ENCODE assay signal across 21 cellular contexts in genomic region chr17:46794318-46794717, GRCh38. TPM values are rescaled to one million over a fixed set of nuclear protein-coding genes. Genes with fewer than 3 reads are reported as not detected.
"Had no signal": no experiment of that assay in that cellular context is flagged by ENCODE, and none has a peak within 500 bp of the region (broad histone marks: within the 10 kb centered on the region; RNA-seq: fewer than 3 reads in every experiment).

No MANE protein-coding gene starts in this region.

- H2AFZ ChIP-seq: hepatocyte had no signal

- H3K4me2 ChIP-seq: hepatocyte had no signal

- H3K9me3 Mint-ChIP-seq: natural killer cell, neural crest cell had no signal

- H3K27ac ChIP-seq: dorsolateral prefrontal cortex, hepatocyte, pancreas, tibial nerve, uterus had no signal

- H3K4me3 ChIP-seq: dorsolateral prefrontal cortex, hepatocyte, pancreas, tibial nerve, uterus had no signal

- ATAC-seq: left colon; natural killer cell; pancreas; right cardiac atrium; stimulated activated naive CD8-positive, alpha-beta T cell treated with anti-CD3 and anti-CD28 coated beads, Interleukin-15, Interleukin-2, amounts not matched to agents 100 U/mL and 50 U/mL, for 24 hours had no signal

- H3K4me3 Mint-ChIP-seq: natural killer cell, neural crest cell had no signal

- H3K36me3 Mint-ChIP-seq: natural killer cell had no signal

- DNase-seq: cortex of kidney; dorsolateral prefrontal cortex; effector CD8-positive, alpha-beta T cell; foreskin melanocyte; head of caudate nucleus; kidney; left colon; natural killer cell; nucleus accumbens; pancreas; right cardiac atrium; small intestine; stimulated activated CD4-positive, alpha-beta T cell treated with anti-CD3 and anti-CD28 coated beads, Interleukin-12 subunit alpha, Interleukin-12 subunit beta, amount 100 ng/mL, for 4 hours; stimulated activated CD4-positive, alpha-beta T cell treated with anti-CD3 and anti-CD28 coated beads, Interleukin-2, amount 100 ng/mL, for 48 hours; stimulated activated naive CD8-positive, alpha-beta T cell treated with anti-CD3 and anti-CD28 coated beads, Interleukin-15, Interleukin-2, amounts not matched to agents 100 U/mL and 50 U/mL, for 24 hours; uterus had no signal

- H3K79me2 ChIP-seq: hepatocyte had no signal

- H3K27me3 ChIP-seq: pancreas, uterus had no signal

- H3K4me1 Mint-ChIP-seq: natural killer cell had no signal

- H3K4me1 ChIP-seq: pancreas, tibial nerve, uterus had no signal

- H3K9me3 ChIP-seq: pancreas, uterus had no signal

- H3K36me3 ChIP-seq: pancreas, tibial nerve, uterus had no signal

- H3K27ac Mint-ChIP-seq: natural killer cell, progenitor cell of endocrine pancreas had no signal

RNA-seq across cellular contexts. Expression of gene WNT9B, which starts 57.1 kb away (rescaled TPM):
- total RNA-seq: left colon, myocyte, natural killer cell, neural crest cell had no signal
- polyA plus RNA-seq: pancreas had no signal
